9 cellular contexts compared by ENCODE assay signal in the genomic region with DNA sequence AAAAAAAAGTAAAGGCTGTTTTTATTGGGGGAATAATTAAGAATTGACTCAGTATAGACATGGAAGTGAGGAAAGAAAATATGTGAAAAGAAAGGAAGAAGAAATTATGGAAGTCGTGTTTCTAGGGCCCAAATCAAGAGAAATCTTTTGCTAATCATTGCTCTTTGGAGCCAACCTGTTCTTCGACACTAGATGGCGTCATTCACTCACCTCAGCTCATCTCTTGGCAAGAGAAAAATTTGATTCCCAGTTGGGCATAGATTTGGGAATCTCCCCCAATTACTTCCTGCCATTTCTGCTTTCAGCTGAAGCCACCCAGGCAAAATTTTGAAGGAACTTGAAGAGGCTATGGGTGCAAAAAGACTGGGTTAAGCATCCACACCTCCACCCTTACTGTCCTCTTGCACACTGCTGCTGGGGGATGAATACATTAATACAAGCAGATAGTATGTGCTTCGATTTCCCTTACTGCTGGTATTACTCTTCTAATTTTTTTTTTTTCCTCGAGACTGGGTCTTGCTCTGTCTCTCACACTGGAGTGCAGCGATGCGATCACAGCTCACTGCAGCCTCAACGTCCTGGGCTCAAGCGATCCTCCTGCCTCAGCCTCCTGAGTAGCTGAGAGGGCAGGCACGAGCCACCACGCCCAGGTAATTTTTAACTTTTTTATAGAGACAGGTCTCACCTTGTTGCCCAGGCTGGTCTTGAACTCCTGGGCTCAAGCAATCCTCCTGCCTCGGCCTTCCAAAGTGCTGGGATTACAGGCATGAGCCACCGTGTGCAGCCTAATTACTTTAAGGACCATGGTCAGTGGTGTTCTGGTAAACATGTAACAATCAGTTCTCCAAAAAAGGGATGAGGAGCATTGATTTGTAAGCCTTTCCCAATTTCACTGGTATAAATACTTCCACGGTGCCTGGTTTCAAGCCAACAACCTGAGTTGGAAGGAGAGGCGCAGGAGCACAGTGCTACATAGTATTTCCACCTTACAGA. TPM values are rescaled to one million over a fixed set of nuclear protein-coding genes. Genes with fewer than 3 reads are reported as not detected.
DNase-seq lines count a peak whose midpoint lies in the region; ATAC-seq and TF ChIP-seq lines count a peak whose summit lies in the region.
"Had no signal": no experiment of that assay in that cellular context is flagged by ENCODE, and none has a peak within 500 bp of the region (broad histone marks: within the 10 kb centered on the region; RNA-seq: fewer than 3 reads in every experiment).

No MANE protein-coding gene starts in this region.

- peaks cover 17 to 20% of the 10 kb centered on the region in 2 donors for H3K36me3 ChIP-seq in thyroid gland

- no peaks in the 10 kb centered on the region for H3K27me3 Mint-ChIP-seq in CD4-positive, alpha-beta T cell

- peaks cover 37% of the 10 kb centered on the region for H3K36me3 Mint-ChIP-seq in CD4-positive, alpha-beta T cell (ENCODE audit: low read depth)

- TF ChIP-seq CTCF in CD4-positive, alpha-beta T cell (IDR thresholded peaks at IDR 0.05) = peak; percentile 75
- peak; percentile 24 to 80 (median 62) for TF ChIP-seq CTCF in thyroid gland (IDR thresholded peaks at IDR 0.05)

- no peak overlapping the region for H3K4me3 Mint-ChIP-seq in CD4-positive, alpha-beta T cell

- 72 to 75% methylated on average over 15 of the region's 15 CpGs for WGBS in thyroid gland, 2 donors

- no peaks in the 10 kb centered on the region for H3K4me1 Mint-ChIP-seq in CD4-positive, alpha-beta T cell (ENCODE audit: low read depth)

- POLR2A ChIA-PET in CD4-positive, alpha-beta T cell (lab: Charles Lee) = interaction anchor here (0.7 kb wide), 1 partner anchor 13 kb away, joined by 5 read pairs; the partner anchor contains the start of gene PSMD7

- no peak for TF ChIP-seq POLR2A in thyroid gland (IDR thresholded peaks at IDR 0.05)

- H3K27ac ChIP-seq in CD4-positive, alpha-beta T cell (ENCODE audit: low read depth, low read length) = no peak overlapping the region
- no peak overlapping the region for H3K27ac ChIP-seq in thyroid gland
- H3K27ac ChIP-seq: SJSA1 had no signal

- H3K27me3 ChIP-seq in CD4-positive, alpha-beta T cell (ENCODE audit: control insufficient read depth, insufficient read depth, low read length) = no peaks in the 10 kb centered on the region
- no peaks in the 10 kb centered on the region for H3K27me3 ChIP-seq in thyroid gland
- H3K27me3 ChIP-seq: SJSA1 had no signal

- intact Hi-C loops in CD4-positive, alpha-beta T cell (cut with DNase I, micrococcal nuclease) = loop anchor here (2.0 to 5.0 kb wide), 2 partner anchors 121 to 122 kb away; no protein-coding TSS in a partner anchor
- intact Hi-C loops in thyroid gland (cut with DNase I) = loop anchor here (5.0 kb wide), 1 partner anchor 122 kb away; no protein-coding TSS in a partner anchor

- no peaks in the 10 kb centered on the region for H3K9me3 Mint-ChIP-seq in CD4-positive, alpha-beta T cell

- no peak overlapping the region for H3K27ac Mint-ChIP-seq in CD4-positive, alpha-beta T cell

- CTCF ChIA-PET in CD4-positive, alpha-beta T cell (lab: Charles Lee) = interaction anchor here (0.7 to 0.8 kb wide), 2 partner anchors 12 to 17 kb away, joined by 3 read pairs; no protein-coding TSS in a partner anchor

- no peak for DNase-seq in CD4-positive, alpha-beta T cell
- DNase-seq in NCI-H2171 (lab: John Stamatoyannopoulos, UW) (peak; percentile 47), astrocyte of the hippocampus (ENCODE audit: low read depth, low spot score) (peak; percentile 69), inferior parietal cortex (ENCODE audit: extremely low spot score) (peak; percentile 73), thyroid gland (peak in 1 of 2 donors; percentile 29), NCI-H2029 treated with DMSO at 0.1 percent for 48 hours (lab: John Stamatoyannopoulos, UW) (no peak)
- DNase-seq in activated CD4-positive, alpha-beta T cell treated with anti-CD3 and anti-CD28 coated beads for 1 hour = no peak

- no peaks in the 10 kb centered on the region for H3K4me1 ChIP-seq in thyroid gland
- H3K4me1 ChIP-seq: SJSA1 had no signal

- no peak overlapping the region for H3K4me3 ChIP-seq in thyroid gland (replicated peaks in 1 of 3)
- H3K4me3 ChIP-seq: SJSA1 had no signal

- ATAC-seq in CD4-positive, alpha-beta T cell (ENCODE audit: poor library complexity) = no peak
- peak; percentile 61 for ATAC-seq in GM18907 (IDR thresholded peaks at IDR 0.05; ENCODE audit: unreplicated experiment)

- H3K9me3 ChIP-seq in CD4-positive, alpha-beta T cell (ENCODE audit: control insufficient read depth, low read length) = no peaks in the 10 kb centered on the region
- H3K9me3 ChIP-seq in thyroid gland = no peaks in the 10 kb centered on the region
- H3K9me3 ChIP-seq: SJSA1 had no signal

RNA-seq across cellular contexts. Expression of gene PSMD7, which starts 13.5 kb away (rescaled TPM):
- 100 to 1,000 TPM; 123 to 127 TPM for total RNA-seq in CD4-positive, alpha-beta T cell
- 10 to 100 TPM; 44.9 to 80.4 (median 62.3) TPM for total RNA-seq in thyroid gland

Comparison
In these comparisons a context has a peak if more than half of its experiments do, and no peak if none do; other contexts are left out.
1. DNase-seq: peak in NCI-H2171 (single experiment), astrocyte of the hippocampus (single experiment) and inferior parietal cortex (single experiment); none in CD4-positive, alpha-beta T cell (0 of 10), NCI-H2029 treated with DMSO at 0.1 percent for 48 hours (single experiment) and activated CD4-positive, alpha-beta T cell treated with anti-CD3 and anti-CD28 coated beads for 1 hour (single experiment).